ENCODE assay signal across 1 cellular context in genomic region chr16:2142942-2143868, GRCh38.
TF ChIP-seq lines count a peak whose summit lies in the region.

No MANE protein-coding gene starts in this region.

TF ChIP-seq in SK-N-SH, 30 proteins besides CTCF, POLR2A, EP300 and RAD21 (continued from another document):
- TF ChIP-seq GATA2 (CRISPR knock-in tag; IDR thresholded peaks at IDR 0.05) (no peak), TEAD4 (IDR thresholded peaks at IDR 0.05; ENCODE audit: borderline replicate concordance, insufficient read depth) (no peak)
TF ChIP-seq in SK-N-SH: peak in this region for 0.
